Comparison of ENCODE assay signal across 1 cellular context in genomic region chrX:41236629-41237028, GRCh38.
TF ChIP-seq lines count a peak whose summit lies in the region.

No MANE protein-coding gene starts in this region.

TF ChIP-seq in GM12878, 131 proteins besides CTCF, POLR2A, EP300 and RAD21 (continued from another document and continues in another):
- TF ChIP-seq, protein P1, sequence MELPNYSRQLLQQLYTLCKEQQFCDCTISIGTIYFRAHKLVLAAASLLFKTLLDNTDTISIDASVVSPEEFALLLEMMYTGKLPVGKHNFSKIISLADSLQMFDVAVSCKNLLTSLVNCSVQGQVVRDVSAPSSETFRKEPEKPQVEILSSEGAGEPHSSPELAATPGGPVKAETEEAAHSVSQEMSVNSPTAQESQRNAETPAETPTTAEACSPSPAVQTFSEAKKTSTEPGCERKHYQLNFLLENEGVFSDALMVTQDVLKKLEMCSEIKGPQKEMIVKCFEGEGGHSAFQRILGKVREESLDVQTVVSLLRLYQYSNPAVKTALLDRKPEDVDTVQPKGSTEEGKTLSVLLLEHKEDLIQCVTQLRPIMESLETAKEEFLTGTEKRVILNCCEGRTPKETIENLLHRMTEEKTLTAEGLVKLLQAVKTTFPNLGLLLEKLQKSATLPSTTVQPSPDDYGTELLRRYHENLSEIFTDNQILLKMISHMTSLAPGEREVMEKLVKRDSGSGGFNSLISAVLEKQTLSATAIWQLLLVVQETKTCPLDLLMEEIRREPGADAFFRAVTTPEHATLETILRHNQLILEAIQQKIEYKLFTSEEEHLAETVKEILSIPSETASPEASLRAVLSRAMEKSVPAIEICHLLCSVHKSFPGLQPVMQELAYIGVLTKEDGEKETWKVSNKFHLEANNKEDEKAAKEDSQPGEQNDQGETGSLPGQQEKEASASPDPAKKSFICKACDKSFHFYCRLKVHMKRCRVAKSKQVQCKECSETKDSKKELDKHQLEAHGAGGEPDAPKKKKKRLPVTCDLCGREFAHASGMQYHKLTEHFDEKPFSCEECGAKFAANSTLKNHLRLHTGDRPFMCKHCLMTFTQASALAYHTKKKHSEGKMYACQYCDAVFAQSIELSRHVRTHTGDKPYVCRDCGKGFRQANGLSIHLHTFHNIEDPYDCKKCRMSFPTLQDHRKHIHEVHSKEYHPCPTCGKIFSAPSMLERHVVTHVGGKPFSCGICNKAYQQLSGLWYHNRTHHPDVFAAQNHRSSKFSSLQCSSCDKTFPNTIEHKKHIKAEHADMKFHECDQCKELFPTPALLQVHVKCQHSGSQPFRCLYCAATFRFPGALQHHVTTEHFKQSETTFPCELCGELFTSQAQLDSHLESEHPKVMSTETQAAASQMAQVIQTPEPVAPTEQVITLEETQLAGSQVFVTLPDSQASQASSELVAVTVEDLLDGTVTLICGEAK (IDR thresholded peaks at IDR 0.05; ENCODE audit: borderline replicate concordance), result no peak; the same call in 1 of the 2 replicates
- TF ChIP-seq ZZZ3 (IDR thresholded peaks at IDR 0.05; ENCODE audit: control insufficient read depth, insufficient read length, low read depth) (no peak), POU2F2 (IDR thresholded peaks at IDR 0.05; ENCODE audit: borderline replicate concordance, low read depth, low read length) (peak; percentile 48; the same call in 1 of the 3 replicates), SIN3A (IDR thresholded peaks at IDR 0.05; ENCODE audit: low read depth, low read length) (no peak), MEF2B (IDR thresholded peaks at IDR 0.05; ENCODE audit: partially characterized antibody, poor library complexity, severe bottlenecking) (peak; percentile 94), ETV6 (conservative IDR thresholded peaks at IDR 0.05 in 1 of 2, IDR thresholded peaks at IDR 0.05 in 1 of 2; ENCODE audit: borderline replicate concordance in 1 of 2, low read depth in 1 of 2) (no peak), NBN (IDR thresholded peaks at IDR 0.05) (no peak; the same call in 1 of the 2 replicates), MYB (IDR thresholded peaks at IDR 0.05; ENCODE audit: borderline replicate concordance, low read depth, low read length) (no peak), IKZF1 (conservative IDR thresholded peaks at IDR 0.05) (peak; percentile 91), BMI1 (IDR thresholded peaks at IDR 0.05; ENCODE audit: borderline replicate concordance) (peak; percentile 60; the same call in 1 of the 2 replicates), BACH1 (IDR thresholded peaks at IDR 0.05; ENCODE audit: borderline replicate concordance) (peak; percentile 51; the same call in 1 of the 2 replicates), MAX (IDR thresholded peaks at IDR 0.05; ENCODE audit: low read depth, low read length) (no peak; the same call in 1 of the 2 replicates), CHD4 (IDR thresholded peaks at IDR 0.05) (no peak), NR2F1 (conservative IDR thresholded peaks at IDR 0.05) (no peak; the same call in 1 of the 2 replicates), MTA2 (IDR thresholded peaks at IDR 0.05; ENCODE audit: low read depth) (peak; percentile 89), KAT2A (conservative IDR thresholded peaks at IDR 0.05; ENCODE audit: control insufficient read depth, low read depth, low read length) (no peak), WRNIP1 (IDR thresholded peaks at IDR 0.05; ENCODE audit: borderline replicate concordance, low read depth, low read length) (no peak), ZNF592 (IDR thresholded peaks at IDR 0.05) (no peak), DPF2 (IDR thresholded peaks at IDR 0.05) (peak; percentile 79), NFIC (IDR thresholded peaks at IDR 0.05; ENCODE audit: low read depth, low read length) (peak; percentile 90), NRF1 (conservative IDR thresholded peaks at IDR 0.05; ENCODE audit: low read depth, low read length) (no peak), GABPA (IDR thresholded peaks at IDR 0.05; ENCODE audit: low read depth) (no peak), CHD2 (IDR thresholded peaks at IDR 0.05; ENCODE audit: borderline replicate concordance, low read depth, low read length) (no peak), ZNF622 (IDR thresholded peaks at IDR 0.05) (no peak), IKZF2 (IDR thresholded peaks at IDR 0.05) (peak; percentile 95 to 96), MEF2A (IDR thresholded peaks at IDR 0.05; ENCODE audit: insufficient read depth, low read depth, low read length) (peak; percentile 95), BHLHE40 (IDR thresholded peaks at IDR 0.05; ENCODE audit: borderline replicate concordance in 1 of 2, low read depth in 2 of 2, low read length in 1 of 2) (peak; percentile 25 to 71; a peak in 2 of 4 replicates), TARDBP (IDR thresholded peaks at IDR 0.05; ENCODE audit: borderline replicate concordance) (no peak), RAD51 (IDR thresholded peaks at IDR 0.05) (peak; percentile 59; the same call in 1 of the 2 replicates), MTA3 (IDR thresholded peaks at IDR 0.05; ENCODE audit: borderline replicate concordance, low read length) (peak; percentile 67; the same call in 1 of the 2 replicates), NR2C1 (IDR thresholded peaks at IDR 0.05) (no peak), KDM1A (IDR thresholded peaks at IDR 0.05; ENCODE audit: borderline replicate concordance) (no peak), SMAD5 (IDR thresholded peaks at IDR 0.05; ENCODE audit: low read depth) (no peak), CREM (IDR thresholded peaks at IDR 0.05; ENCODE audit: low read depth) (peak; percentile 52; the same call in 1 of the 2 replicates), POLR2AphosphoS2 (IDR thresholded peaks at IDR 0.05; ENCODE audit: low read depth, low read length) (no peak), ZNF24 (IDR thresholded peaks at IDR 0.05) (peak; percentile 23; the same call in 1 of the 2 replicates), CHD1 (IDR thresholded peaks at IDR 0.05; ENCODE audit: low read depth, low read length) (no peak), GATAD2B (conservative IDR thresholded peaks at IDR 0.05; ENCODE audit: low read depth) (0 out of 2 replicates have a peak, but pooled peaks have one; percentile 45)
- TF ChIP-seq, protein P2, sequence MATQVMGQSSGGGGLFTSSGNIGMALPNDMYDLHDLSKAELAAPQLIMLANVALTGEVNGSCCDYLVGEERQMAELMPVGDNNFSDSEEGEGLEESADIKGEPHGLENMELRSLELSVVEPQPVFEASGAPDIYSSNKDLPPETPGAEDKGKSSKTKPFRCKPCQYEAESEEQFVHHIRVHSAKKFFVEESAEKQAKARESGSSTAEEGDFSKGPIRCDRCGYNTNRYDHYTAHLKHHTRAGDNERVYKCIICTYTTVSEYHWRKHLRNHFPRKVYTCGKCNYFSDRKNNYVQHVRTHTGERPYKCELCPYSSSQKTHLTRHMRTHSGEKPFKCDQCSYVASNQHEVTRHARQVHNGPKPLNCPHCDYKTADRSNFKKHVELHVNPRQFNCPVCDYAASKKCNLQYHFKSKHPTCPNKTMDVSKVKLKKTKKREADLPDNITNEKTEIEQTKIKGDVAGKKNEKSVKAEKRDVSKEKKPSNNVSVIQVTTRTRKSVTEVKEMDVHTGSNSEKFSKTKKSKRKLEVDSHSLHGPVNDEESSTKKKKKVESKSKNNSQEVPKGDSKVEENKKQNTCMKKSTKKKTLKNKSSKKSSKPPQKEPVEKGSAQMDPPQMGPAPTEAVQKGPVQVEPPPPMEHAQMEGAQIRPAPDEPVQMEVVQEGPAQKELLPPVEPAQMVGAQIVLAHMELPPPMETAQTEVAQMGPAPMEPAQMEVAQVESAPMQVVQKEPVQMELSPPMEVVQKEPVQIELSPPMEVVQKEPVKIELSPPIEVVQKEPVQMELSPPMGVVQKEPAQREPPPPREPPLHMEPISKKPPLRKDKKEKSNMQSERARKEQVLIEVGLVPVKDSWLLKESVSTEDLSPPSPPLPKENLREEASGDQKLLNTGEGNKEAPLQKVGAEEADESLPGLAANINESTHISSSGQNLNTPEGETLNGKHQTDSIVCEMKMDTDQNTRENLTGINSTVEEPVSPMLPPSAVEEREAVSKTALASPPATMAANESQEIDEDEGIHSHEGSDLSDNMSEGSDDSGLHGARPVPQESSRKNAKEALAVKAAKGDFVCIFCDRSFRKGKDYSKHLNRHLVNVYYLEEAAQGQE (IDR thresholded peaks at IDR 0.05; ENCODE audit: low read depth, low read length), result no peak
- TF ChIP-seq, protein P3, sequence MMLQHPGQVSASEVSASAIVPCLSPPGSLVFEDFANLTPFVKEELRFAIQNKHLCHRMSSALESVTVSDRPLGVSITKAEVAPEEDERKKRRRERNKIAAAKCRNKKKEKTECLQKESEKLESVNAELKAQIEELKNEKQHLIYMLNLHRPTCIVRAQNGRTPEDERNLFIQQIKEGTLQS (IDR thresholded peaks at IDR 0.05; ENCODE audit: borderline replicate concordance, extremely low read depth, low read depth, low read length), result no peak
- TF ChIP-seq, protein P4, sequence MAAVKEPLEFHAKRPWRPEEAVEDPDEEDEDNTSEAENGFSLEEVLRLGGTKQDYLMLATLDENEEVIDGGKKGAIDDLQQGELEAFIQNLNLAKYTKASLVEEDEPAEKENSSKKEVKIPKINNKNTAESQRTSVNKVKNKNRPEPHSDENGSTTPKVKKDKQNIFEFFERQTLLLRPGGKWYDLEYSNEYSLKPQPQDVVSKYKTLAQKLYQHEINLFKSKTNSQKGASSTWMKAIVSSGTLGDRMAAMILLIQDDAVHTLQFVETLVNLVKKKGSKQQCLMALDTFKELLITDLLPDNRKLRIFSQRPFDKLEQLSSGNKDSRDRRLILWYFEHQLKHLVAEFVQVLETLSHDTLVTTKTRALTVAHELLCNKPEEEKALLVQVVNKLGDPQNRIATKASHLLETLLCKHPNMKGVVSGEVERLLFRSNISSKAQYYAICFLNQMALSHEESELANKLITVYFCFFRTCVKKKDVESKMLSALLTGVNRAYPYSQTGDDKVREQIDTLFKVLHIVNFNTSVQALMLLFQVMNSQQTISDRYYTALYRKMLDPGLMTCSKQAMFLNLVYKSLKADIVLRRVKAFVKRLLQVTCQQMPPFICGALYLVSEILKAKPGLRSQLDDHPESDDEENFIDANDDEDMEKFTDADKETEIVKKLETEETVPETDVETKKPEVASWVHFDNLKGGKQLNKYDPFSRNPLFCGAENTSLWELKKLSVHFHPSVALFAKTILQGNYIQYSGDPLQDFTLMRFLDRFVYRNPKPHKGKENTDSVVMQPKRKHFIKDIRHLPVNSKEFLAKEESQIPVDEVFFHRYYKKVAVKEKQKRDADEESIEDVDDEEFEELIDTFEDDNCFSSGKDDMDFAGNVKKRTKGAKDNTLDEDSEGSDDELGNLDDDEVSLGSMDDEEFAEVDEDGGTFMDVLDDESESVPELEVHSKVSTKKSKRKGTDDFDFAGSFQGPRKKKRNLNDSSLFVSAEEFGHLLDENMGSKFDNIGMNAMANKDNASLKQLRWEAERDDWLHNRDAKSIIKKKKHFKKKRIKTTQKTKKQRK (IDR thresholded peaks at IDR 0.05; ENCODE audit: low read depth, low read length), result no peak
- TF ChIP-seq, protein P5, sequence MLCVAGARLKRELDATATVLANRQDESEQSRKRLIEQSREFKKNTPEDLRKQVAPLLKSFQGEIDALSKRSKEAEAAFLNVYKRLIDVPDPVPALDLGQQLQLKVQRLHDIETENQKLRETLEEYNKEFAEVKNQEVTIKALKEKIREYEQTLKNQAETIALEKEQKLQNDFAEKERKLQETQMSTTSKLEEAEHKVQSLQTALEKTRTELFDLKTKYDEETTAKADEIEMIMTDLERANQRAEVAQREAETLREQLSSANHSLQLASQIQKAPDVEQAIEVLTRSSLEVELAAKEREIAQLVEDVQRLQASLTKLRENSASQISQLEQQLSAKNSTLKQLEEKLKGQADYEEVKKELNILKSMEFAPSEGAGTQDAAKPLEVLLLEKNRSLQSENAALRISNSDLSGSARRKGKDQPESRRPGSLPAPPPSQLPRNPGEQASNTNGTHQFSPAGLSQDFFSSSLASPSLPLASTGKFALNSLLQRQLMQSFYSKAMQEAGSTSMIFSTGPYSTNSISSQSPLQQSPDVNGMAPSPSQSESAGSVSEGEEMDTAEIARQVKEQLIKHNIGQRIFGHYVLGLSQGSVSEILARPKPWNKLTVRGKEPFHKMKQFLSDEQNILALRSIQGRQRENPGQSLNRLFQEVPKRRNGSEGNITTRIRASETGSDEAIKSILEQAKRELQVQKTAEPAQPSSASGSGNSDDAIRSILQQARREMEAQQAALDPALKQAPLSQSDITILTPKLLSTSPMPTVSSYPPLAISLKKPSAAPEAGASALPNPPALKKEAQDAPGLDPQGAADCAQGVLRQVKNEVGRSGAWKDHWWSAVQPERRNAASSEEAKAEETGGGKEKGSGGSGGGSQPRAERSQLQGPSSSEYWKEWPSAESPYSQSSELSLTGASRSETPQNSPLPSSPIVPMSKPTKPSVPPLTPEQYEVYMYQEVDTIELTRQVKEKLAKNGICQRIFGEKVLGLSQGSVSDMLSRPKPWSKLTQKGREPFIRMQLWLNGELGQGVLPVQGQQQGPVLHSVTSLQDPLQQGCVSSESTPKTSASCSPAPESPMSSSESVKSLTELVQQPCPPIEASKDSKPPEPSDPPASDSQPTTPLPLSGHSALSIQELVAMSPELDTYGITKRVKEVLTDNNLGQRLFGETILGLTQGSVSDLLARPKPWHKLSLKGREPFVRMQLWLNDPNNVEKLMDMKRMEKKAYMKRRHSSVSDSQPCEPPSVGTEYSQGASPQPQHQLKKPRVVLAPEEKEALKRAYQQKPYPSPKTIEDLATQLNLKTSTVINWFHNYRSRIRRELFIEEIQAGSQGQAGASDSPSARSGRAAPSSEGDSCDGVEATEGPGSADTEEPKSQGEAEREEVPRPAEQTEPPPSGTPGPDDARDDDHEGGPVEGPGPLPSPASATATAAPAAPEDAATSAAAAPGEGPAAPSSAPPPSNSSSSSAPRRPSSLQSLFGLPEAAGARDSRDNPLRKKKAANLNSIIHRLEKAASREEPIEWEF (IDR thresholded peaks at IDR 0.05; ENCODE audit: insufficient replicate concordance, low read depth, low read length), result no peak
